Comparison of ENCODE assay signal across 33 cellular contexts in the genomic region with DNA sequence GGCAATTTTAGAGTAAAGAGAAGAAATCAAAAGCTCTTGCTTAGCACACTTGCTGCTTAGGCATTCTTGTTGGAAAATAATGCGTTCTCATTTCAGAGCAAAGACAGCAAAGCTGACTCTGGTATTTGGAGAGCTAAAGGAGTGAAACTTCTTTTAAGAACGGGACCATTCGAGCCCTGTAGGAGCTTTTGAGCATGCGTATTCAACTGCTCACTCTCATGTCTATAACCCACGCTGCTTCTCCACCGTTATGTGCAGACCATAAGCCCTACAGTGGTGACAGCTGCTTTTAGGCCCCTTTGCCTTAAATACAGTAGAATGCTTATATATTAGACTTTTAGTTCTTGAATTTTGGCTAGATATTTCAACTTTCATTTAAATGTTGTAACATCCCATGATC.
"Had no signal": no experiment of that assay in that cellular context is flagged by ENCODE, and none has a peak within 500 bp of the region (broad histone marks: within the 10 kb centered on the region; RNA-seq: fewer than 3 reads in every experiment).

No MANE protein-coding gene starts in this region.

- H3K36me3 Mint-ChIP-seq: activated naive CD4-positive, alpha-beta T cell treated with anti-CD3 and anti-CD28 coated beads, Interleukin-2, amount 50 U/mL, for 72 hours had no signal

- ATAC-seq: activated CD8-positive, alpha-beta T cell treated with anti-CD3 and anti-CD28 coated beads for 36 hours; activated naive CD4-positive, alpha-beta T cell treated with anti-CD3 and anti-CD28 coated beads, Interleukin-2, amount 50 U/mL, for 72 hours; body of pancreas; PC-3; Right ventricle myocardium inferior had no signal

- H3K4me3 ChIP-seq: adrenal gland, body of pancreas, breast epithelium, Peyer's patch had no signal

- H3K27ac ChIP-seq: adrenal gland, body of pancreas, breast epithelium, Peyer's patch, RWPE1, VCaP had no signal

- H3K9me3 Mint-ChIP-seq: activated CD8-positive, alpha-beta T cell treated with anti-CD3 and anti-CD28 coated beads for 36 hours; activated naive CD4-positive, alpha-beta T cell treated with anti-CD3 and anti-CD28 coated beads, Interleukin-2, amount 50 U/mL, for 72 hours; activated T-cell treated with anti-CD3 and anti-CD28 coated beads, Interleukin-2, amount 50 U/mL, for 24 hours; activated T-helper 2 cell treated with anti-CD3 and anti-CD28 coated beads, Interferon-gamma antibody, Interleukin-2, Interleukin-4, amounts not matched to agents 10 μg/mL and 5 μg/mL and 100 μg/mL, durations not matched to agents 14 hours and 24 hours and 36 hours had no signal

- H3K4me3 Mint-ChIP-seq: activated CD4-positive, alpha-beta T cell treated with anti-CD3 and anti-CD28 coated beads, Interleukin-2, amount 10 ng/mL, durations not matched to agents 24 days and 14 days; activated CD8-positive, alpha-beta T cell treated with anti-CD3 and anti-CD28 coated beads for 36 hours; activated T-cell treated with anti-CD3 and anti-CD28 coated beads, Interleukin-2, amount 50 U/mL, for 24 hours had no signal

- H3K9me3 ChIP-seq: adrenal gland, body of pancreas, breast epithelium, Peyer's patch had no signal

- DNase-seq: activated CD4-positive, alpha-beta T cell treated with anti-CD3 and anti-CD28 coated beads, Interleukin-2, amount 10 ng/mL, durations not matched to agents 24 days and 14 days; activated CD4-positive, alpha-beta T cell treated with anti-CD3 and anti-CD28 coated beads, Interleukin-2, amount 50 U/mL, for 4 hours; activated CD8-positive, alpha-beta T cell treated with anti-CD3 and anti-CD28 coated beads for 36 hours; activated gamma-delta T cell; activated naive CD4-positive, alpha-beta T cell treated with Interleukin-2 at 50 U/mL for 16 hours; activated T-cell treated with anti-CD3 and anti-CD28 coated beads, Interleukin-2, amount 50 U/mL, for 24 hours; adrenal gland; body of pancreas; Karpas-422; KBM-7; NCI-H1048; NCI-H1105 treated with DMSO at 0.1 percent for 48 hours; NCI-H1436; NCI-H1694; NCI-H1930; NCI-H2081 treated with DMSO at 0.1 percent for 48 hours; NCI-H226; NCI-H446 treated with DMSO at 0.1 percent for 48 hours; NCI-H69; NK-92 treated with Interleukin-12 subunit alpha and Interleukin-12 subunit beta, amount 100 ng/mL, for 24 hours; PC-3; Peyer's patch; SIG-M5; SW 1271; T-helper 1 cell; T-helper 2 cell; T-helper 9 cell had no signal

- H3K27me3 Mint-ChIP-seq: activated CD4-positive, alpha-beta T cell treated with anti-CD3 and anti-CD28 coated beads, Interleukin-2, amount 10 ng/mL, durations not matched to agents 24 days and 14 days; activated CD8-positive, alpha-beta T cell treated with anti-CD3 and anti-CD28 coated beads for 36 hours; activated T-cell treated with anti-CD3 and anti-CD28 coated beads, Interleukin-2, amount 50 U/mL, for 24 hours had no signal

- H3K27me3 ChIP-seq: adrenal gland, body of pancreas, breast epithelium, Peyer's patch had no signal

- H3K4me1 ChIP-seq: adrenal gland, body of pancreas, breast epithelium, Peyer's patch had no signal

- H3K36me3 ChIP-seq: adrenal gland, breast epithelium, Peyer's patch had no signal

- H3K27ac Mint-ChIP-seq: activated CD4-positive, alpha-beta T cell treated with anti-CD3 and anti-CD28 coated beads, Interleukin-2, amount 10 ng/mL, durations not matched to agents 24 days and 14 days; activated CD8-positive, alpha-beta T cell treated with anti-CD3 and anti-CD28 coated beads for 36 hours; activated naive CD4-positive, alpha-beta T cell treated with anti-CD3 and anti-CD28 coated beads, Interleukin-2, amount 50 U/mL, for 72 hours; activated T-cell treated with anti-CD3 and anti-CD28 coated beads, Interleukin-2, amount 50 U/mL, for 24 hours; activated T-helper 2 cell treated with anti-CD3 and anti-CD28 coated beads, Interferon-gamma antibody, Interleukin-2, Interleukin-4, amounts not matched to agents 10 μg/mL and 5 μg/mL and 100 μg/mL, durations not matched to agents 14 hours and 24 hours and 36 hours had no signal
